ENCODE assay signal across 12 cellular contexts in the genomic region with DNA sequence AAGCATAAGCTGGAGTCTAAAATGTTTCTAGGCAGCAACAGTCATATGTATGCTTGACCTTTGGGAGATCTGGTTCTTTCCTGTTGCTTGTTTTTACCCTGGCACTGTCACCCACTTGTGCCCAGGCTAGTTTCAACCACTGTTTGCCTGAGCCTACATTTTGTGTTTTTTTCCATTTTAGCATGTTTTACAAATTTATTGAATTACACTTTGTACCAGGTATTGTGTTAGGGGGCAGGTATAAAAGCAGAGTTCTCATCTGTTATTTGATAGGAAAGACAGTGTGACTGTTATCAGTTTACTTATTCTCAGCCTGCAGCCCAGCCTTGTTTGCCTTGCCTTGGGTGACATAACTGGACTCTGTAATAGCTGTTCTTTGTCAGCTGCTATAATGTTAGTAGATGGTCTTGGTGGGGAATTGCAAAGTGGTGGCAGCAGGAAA.
DNase-seq lines count a peak whose midpoint lies in the region; ATAC-seq, FAIRE-seq and TF ChIP-seq lines count a peak whose summit lies in the region.
"Had no signal": no experiment of that assay in that cellular context is flagged by ENCODE, and none has a peak within 500 bp of the region (broad histone marks: within the 10 kb centered on the region; RNA-seq: fewer than 3 reads in every experiment).

No MANE protein-coding gene starts in this region.

- no peak for TF ChIP-seq CTCF in D721Med (IDR thresholded peaks at IDR 0.05; ENCODE audit: insufficient read depth, missing control alignments)
- TF ChIP-seq CTCF in omental fat pad (IDR thresholded peaks at IDR 0.05): no peak

- no peaks in the 10 kb centered on the region for H3K9me3 ChIP-seq in CD4-positive, CD25-positive, alpha-beta regulatory T cell (ENCODE audit: control insufficient read depth in 2 of 2, low read length in 2 of 2)
- H3K9me3 ChIP-seq: BLaER1, gastroesophageal sphincter had no signal

- no peaks in the 10 kb centered on the region for H3K27me3 Mint-ChIP-seq in CD4-positive, CD25-positive, alpha-beta regulatory T cell
- no peaks in the 10 kb centered on the region for H3K27me3 Mint-ChIP-seq in activated T-helper 17 cell treated with anti-CD3 and anti-CD28 coated beads, Interleukin-2, amount 50 U/mL, for 72 hours

- no peak for DNase-seq in CD4-positive, CD25-positive, alpha-beta regulatory T cell
- DNase-seq in DMS79 treated with DMSO at 0.1 percent for 48 hours (lab: John Stamatoyannopoulos, UW) (no peak), A172 (ENCODE audit: low spot score) (no peak), D721Med (ENCODE audit: insufficient read length, low spot score) (no peak), omental fat pad (ENCODE audit: low spot score) (no peak)
- DNase-seq: NCI-H1417 had no signal

- ATAC-seq in CD4-positive, CD25-positive, alpha-beta regulatory T cell (ENCODE audit: low read depth in 2 of 2): no peak
- ATAC-seq in GM19452 (IDR thresholded peaks at IDR 0.05; ENCODE audit: unreplicated experiment) (peak; percentile 56), HG03103 (IDR thresholded peaks at IDR 0.05; ENCODE audit: low read depth, unreplicated experiment) (peak; percentile 32), omental fat pad (ENCODE audit: low FRiP score) (no peak)
- ATAC-seq in activated T-helper 17 cell treated with anti-CD3 and anti-CD28 coated beads, Interleukin-2, amount 50 U/mL, for 72 hours (replicated peaks): peak; percentile 64
- ATAC-seq: gastroesophageal sphincter had no signal

- FAIRE-seq in D721Med (lab: Jason Lieb, UNC): no peak
- FAIRE-seq: bronchial epithelial cell had no signal

- peaks cover 15% of the 10 kb centered on the region for H3K36me3 Mint-ChIP-seq in CD4-positive, CD25-positive, alpha-beta regulatory T cell
- peaks cover 6% of the 10 kb centered on the region for H3K36me3 Mint-ChIP-seq in activated T-helper 17 cell treated with anti-CD3 and anti-CD28 coated beads, Interleukin-2, amount 50 U/mL, for 72 hours (ENCODE audit: low read depth)

- no peaks in the 10 kb centered on the region for H3K36me3 ChIP-seq in CD4-positive, CD25-positive, alpha-beta regulatory T cell (ENCODE audit: control insufficient read depth, insufficient read depth, low read length)
- H3K36me3 ChIP-seq: gastroesophageal sphincter had no signal

- H3K4me1 Mint-ChIP-seq in CD4-positive, CD25-positive, alpha-beta regulatory T cell: peaks cover 25 to 45% (median 32%) of the 10 kb centered on the region in 4 donors
- H3K4me1 Mint-ChIP-seq in activated T-helper 17 cell treated with anti-CD3 and anti-CD28 coated beads, Interleukin-2, amount 50 U/mL, for 72 hours: peaks cover 10% of the 10 kb centered on the region

- no peak overlapping the region for H3K27ac ChIP-seq in CD4-positive, CD25-positive, alpha-beta regulatory T cell (ENCODE audit: insufficient read depth, low read length, poor library complexity, severe bottlenecking)
- H3K27ac ChIP-seq: BLaER1, gastroesophageal sphincter had no signal

- no peaks in the 10 kb centered on the region for H3K9me3 Mint-ChIP-seq in CD4-positive, CD25-positive, alpha-beta regulatory T cell
- H3K9me3 Mint-ChIP-seq in activated T-helper 17 cell treated with anti-CD3 and anti-CD28 coated beads, Interleukin-2, amount 50 U/mL, for 72 hours: no peaks in the 10 kb centered on the region

- H3K4me1 ChIP-seq in CD4-positive, CD25-positive, alpha-beta regulatory T cell (ENCODE audit: control insufficient read depth, insufficient read depth, low read length, poor library complexity, severe bottlenecking): peaks cover 4% of the 10 kb centered on the region
- H3K4me1 ChIP-seq: BLaER1 had no signal

- no peaks in the 10 kb centered on the region for H3K27me3 ChIP-seq in CD4-positive, CD25-positive, alpha-beta regulatory T cell (ENCODE audit: control insufficient read depth, insufficient read depth, low read length)
- H3K27me3 ChIP-seq: BLaER1, gastroesophageal sphincter had no signal

- H3K4me3 ChIP-seq in CD4-positive, CD25-positive, alpha-beta regulatory T cell (ENCODE audit: low read depth, low read length): no peak overlapping the region
- H3K4me3 ChIP-seq: BLaER1, gastroesophageal sphincter had no signal

- H3K27ac Mint-ChIP-seq in CD4-positive, CD25-positive, alpha-beta regulatory T cell: peak overlapping the region in 2 of 3 donors; percentile 48 to 78
- peak overlapping the region; percentile 54 for H3K27ac Mint-ChIP-seq in activated T-helper 17 cell treated with anti-CD3 and anti-CD28 coated beads, Interleukin-2, amount 50 U/mL, for 72 hours

- no peak overlapping the region for H3K4me3 Mint-ChIP-seq in CD4-positive, CD25-positive, alpha-beta regulatory T cell
- H3K4me3 Mint-ChIP-seq in activated T-helper 17 cell treated with anti-CD3 and anti-CD28 coated beads, Interleukin-2, amount 50 U/mL, for 72 hours: peak overlapping the region; percentile 24

Comparison
In these comparisons a context has a peak if more than half of its experiments do, and no peak if none do; other contexts are left out.
1. ATAC-seq: peak in GM19452 (single experiment), HG03103 (single experiment) and activated T-helper 17 cell treated with anti-CD3 and anti-CD28 coated beads, Interleukin-2, amount 50 U/mL, for 72 hours (single experiment); none in CD4-positive, CD25-positive, alpha-beta regulatory T cell (0 of 2) and omental fat pad (single experiment).